Comparison of ENCODE assay signal across 13 cellular contexts in genomic region chr1:217494767-217495166, GRCh38.
DNase-seq lines count a peak whose midpoint lies in the region; ATAC-seq lines count a peak whose summit lies in the region.
"Had no signal": no experiment of that assay in that cellular context is flagged by ENCODE, and none has a peak within 500 bp of the region (broad histone marks: within the 10 kb centered on the region; RNA-seq: fewer than 3 reads in every experiment).

No MANE protein-coding gene starts in this region.

- ATAC-seq in GM18511 (IDR thresholded peaks at IDR 0.05; ENCODE audit: unreplicated experiment) (peak; percentile 86), GM21360 (IDR thresholded peaks at IDR 0.05; ENCODE audit: unreplicated experiment) (peak; percentile 71), HG02885 (IDR thresholded peaks at IDR 0.05; ENCODE audit: poor library complexity, unreplicated experiment) (peak; percentile 76), HG03469 (IDR thresholded peaks at IDR 0.05; ENCODE audit: unreplicated experiment) (peak; percentile 45)
- ATAC-seq: K562 had no signal

- DNase-seq in NCI-H446 (lab: John Stamatoyannopoulos, UW): no peak
- no peak for DNase-seq in stimulated activated CD4-positive, alpha-beta T cell treated with anti-CD3 and anti-CD28 coated beads, Interleukin-12 subunit alpha, Interleukin-12 subunit beta, amount 100 ng/mL, for 4 hours
- no peak for DNase-seq in mesenteric fat pad (ENCODE audit: low spot score)
- DNase-seq in stimulated activated CD4-positive, alpha-beta T cell treated with anti-CD3 and anti-CD28 coated beads, Interleukin-2, amount 100 ng/mL, for 24 hours: no peak
- DNase-seq: AML-193, islet precursor cell, sigmoid colon, upper lobe of left lung had no signal
